12 cellular contexts compared by ENCODE assay signal in the genomic region with DNA sequence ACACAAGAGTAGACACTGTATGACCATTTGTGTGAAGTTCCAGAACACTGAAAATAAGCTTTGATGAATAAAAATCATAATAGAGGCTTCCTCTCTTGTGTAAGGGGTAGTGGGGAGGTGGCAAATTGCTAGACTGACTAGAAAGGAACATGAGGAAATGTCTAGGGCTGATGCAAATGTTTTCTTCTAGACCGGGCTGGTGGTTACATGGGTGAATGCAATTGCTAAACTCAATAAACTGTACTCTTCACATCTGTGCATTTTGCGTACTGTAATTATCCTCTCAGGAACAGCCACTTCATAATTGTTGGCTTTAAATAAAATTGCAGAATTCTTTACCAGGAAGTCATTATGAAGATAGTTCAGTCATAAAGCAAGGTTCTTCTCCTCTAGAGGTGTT. TPM values are rescaled to one million over a fixed set of nuclear protein-coding genes. Genes with fewer than 3 reads are reported as not detected.
A peak's percentile ranks its signal among the peaks of the same experiment; 100 is the strongest.
DNase-seq lines count a peak whose midpoint lies in the region; ATAC-seq and TF ChIP-seq lines count a peak whose summit lies in the region.
"Had no signal": no experiment of that assay in that cellular context is flagged by ENCODE, and none has a peak within 500 bp of the region (broad histone marks: within the 10 kb centered on the region; RNA-seq: fewer than 3 reads in every experiment).

No MANE protein-coding gene starts in this region.

- no peaks in the 10 kb centered on the region for H3K36me3 Mint-ChIP-seq in CD8-positive, alpha-beta T cell

- in situ Hi-C loops in GM13977 (cut with MboI; ENCODE audit: low pct_unique_long_range_greater_than_20kb, low sequenced_read_pairs, unreplicated experiment) = no loop called here

- 69 to 79% methylated on average over 2 of the region's 2 CpGs for WGBS in lower leg skin, 2 donors

- POLR2A ChIA-PET in CD8-positive, alpha-beta T cell (lab: Charles Lee) = no interaction called here

- TF ChIP-seq POLR2A in lower leg skin (IDR thresholded peaks at IDR 0.05) = no peak

- H2AFZ ChIP-seq in SU-DHL-6 (ENCODE audit: low read depth, low read length, severe bottlenecking) = no peak overlapping the region

- TF ChIP-seq CTCF in GM13977 (IDR thresholded peaks at IDR 0.05; ENCODE audit: extremely low read depth, insufficient read depth, missing control alignments) = no peak
- TF ChIP-seq CTCF in GM20000 (IDR thresholded peaks at IDR 0.05; ENCODE audit: extremely low read depth, missing control alignments) = no peak
- no peak for TF ChIP-seq CTCF in SU-DHL-6 (IDR thresholded peaks at IDR 0.05; ENCODE audit: insufficient read depth, low read length, poor library complexity, severe bottlenecking)
- no peak for TF ChIP-seq CTCF in lower leg skin (IDR thresholded peaks at IDR 0.05)
- no peak for TF ChIP-seq CTCF in CD8-positive, alpha-beta T cell (IDR thresholded peaks at IDR 0.05)
- no peak for TF ChIP-seq CTCF in foreskin keratinocyte (conservative IDR thresholded peaks at IDR 0.05)

- H3K4me1 ChIP-seq in CD8-positive, alpha-beta T cell (ENCODE audit: insufficient read depth, low read length) = no peaks in the 10 kb centered on the region
- H3K4me1 ChIP-seq in foreskin keratinocyte = no peaks in the 10 kb centered on the region

- intact Hi-C loops in lower leg skin (cut with DNase I; ENCODE audit: low total_unique reads) = loop anchor here (10.0 kb wide), 1 partner anchor 65 kb away; a partner anchor contains a TSS
- intact Hi-C loops in CD8-positive, alpha-beta T cell (cut with DNase I, micrococcal nuclease) = loop anchor here (10.0 kb wide), 3 partner anchors 425 to 875 kb away; a partner anchor contains a TSS

- H3K4me3 Mint-ChIP-seq in CD8-positive, alpha-beta T cell = no peak overlapping the region

- DNase-seq in GM13977 (ENCODE audit: low spot score) (peak; percentile 34), GM20000 (ENCODE audit: low spot score) (peak; percentile 34), lower leg skin (ENCODE audit: low spot score in 2 of 2) (no peak), epidermal melanocyte (ENCODE audit: insufficient read length, low spot score) (no peak), foreskin keratinocyte (no peak)
- no peak for DNase-seq in CD8-positive, alpha-beta T cell
- DNase-seq: hypothalamus, MM.1S, small intestine, stomach had no signal

- H3K9me2 ChIP-seq in SU-DHL-6 (replicated peaks; ENCODE audit: insufficient read depth, low read length) = no peaks in the 10 kb centered on the region

- peaks cover 2% of the 10 kb centered on the region; the same call in 1 of the 2 replicates for H3K36me3 ChIP-seq in SU-DHL-6 (ENCODE audit: low read length)
- no peaks in the 10 kb centered on the region for H3K36me3 ChIP-seq in CD8-positive, alpha-beta T cell (ENCODE audit: insufficient read depth, low read length)
- H3K36me3 ChIP-seq: stomach had no signal

- H3K4me3 ChIP-seq in SU-DHL-6 (ENCODE audit: insufficient read depth, low read length, poor library complexity, severe bottlenecking) (peak overlapping the region; percentile 24), lower leg skin (ENCODE audit: low read depth, poor library complexity, severe bottlenecking) (no peak overlapping the region)
- H3K4me3 ChIP-seq in CD8-positive, alpha-beta T cell (ENCODE audit: low read depth, low read length) = no peak overlapping the region
- H3K4me3 ChIP-seq: stomach had no signal

- H3K4me2 ChIP-seq in SU-DHL-6 (ENCODE audit: low read depth, low read length, poor library complexity, severe bottlenecking) = peak overlapping the region; percentile 48

- H3F3A ChIP-seq in SU-DHL-6 (ENCODE audit: insufficient read depth) = peaks cover 24% of the 10 kb centered on the region

- H3K27ac ChIP-seq in SU-DHL-6 (ENCODE audit: low read depth, low read length) (peak overlapping the region; percentile 94), foreskin keratinocyte (no peak overlapping the region)
- no peak overlapping the region for H3K27ac ChIP-seq in CD8-positive, alpha-beta T cell (ENCODE audit: low read depth, low read length)
- H3K27ac ChIP-seq: stomach had no signal

- no peaks in the 10 kb centered on the region for H3K27me3 Mint-ChIP-seq in CD8-positive, alpha-beta T cell (ENCODE audit: low read depth)

- no peak overlapping the region for H3K9ac ChIP-seq in SU-DHL-6 (ENCODE audit: low read length)

- CTCF ChIA-PET in CD8-positive, alpha-beta T cell (lab: Charles Lee) = interaction anchor here (1.4 kb wide), 1 partner anchor 139 kb away, joined by 4 read pairs; a partner anchor contains a TSS

- no peaks in the 10 kb centered on the region for H3K79me2 ChIP-seq in SU-DHL-6 (ENCODE audit: insufficient read depth, low read length)

- H3K9me3 Mint-ChIP-seq in CD8-positive, alpha-beta T cell = no peaks in the 10 kb centered on the region

- H3K4me1 Mint-ChIP-seq in CD8-positive, alpha-beta T cell (ENCODE audit: low read depth) = peaks cover 3% of the 10 kb centered on the region

- peaks cover 17% of the 10 kb centered on the region; the same call in 1 of the 2 replicates for H3K9me3 ChIP-seq in SU-DHL-6 (ENCODE audit: insufficient read depth, low read length)
- H3K9me3 ChIP-seq in CD8-positive, alpha-beta T cell (ENCODE audit: low read length) = no peaks in the 10 kb centered on the region
- H3K9me3 ChIP-seq: stomach had no signal

- H3K27ac Mint-ChIP-seq in CD8-positive, alpha-beta T cell = no peak overlapping the region

- H3K27me3 ChIP-seq in SU-DHL-6 (ENCODE audit: low read length) (no peaks in the 10 kb centered on the region), foreskin keratinocyte (no peaks in the 10 kb centered on the region)
- H3K27me3 ChIP-seq in CD8-positive, alpha-beta T cell (ENCODE audit: insufficient read depth, low read length) = no peaks in the 10 kb centered on the region
- H3K27me3 ChIP-seq: stomach had no signal

- H4K20me1 ChIP-seq in SU-DHL-6 (ENCODE audit: low read depth, low read length) = no peaks in the 10 kb centered on the region

- ATAC-seq in HG03135 (IDR thresholded peaks at IDR 0.05; ENCODE audit: unreplicated experiment) (peak; percentile 75), foreskin keratinocyte (no peak)
- ATAC-seq in CD8-positive, alpha-beta T cell = no peak

RNA-seq across cellular contexts. Expression of a gene that starts 5.2 kb away (rescaled TPM):
- total RNA-seq in lower leg skin (1 to 10 TPM; 4.1 to 9.1 (median 6.7) TPM), foreskin keratinocyte (4.2 and 4.5 TPM in 2 replicates)
- total RNA-seq in CD8-positive, alpha-beta T cell = 1 to 10 TPM; 2.2 to 2.3 TPM
- polyA plus RNA-seq in foreskin keratinocyte = 1.2 and 1.6 TPM in 2 replicates

Comparison
In these comparisons a context has a peak if more than half of its experiments do, and no peak if none do; other contexts are left out.
1. DNase-seq: peak in GM13977 (single experiment) and GM20000 (single experiment); none in lower leg skin (0 of 2), epidermal melanocyte (single experiment), CD8-positive, alpha-beta T cell (0 of 7) and foreskin keratinocyte (0 of 2).